1 cellular context compared by ENCODE assay signal in the genomic region with DNA sequence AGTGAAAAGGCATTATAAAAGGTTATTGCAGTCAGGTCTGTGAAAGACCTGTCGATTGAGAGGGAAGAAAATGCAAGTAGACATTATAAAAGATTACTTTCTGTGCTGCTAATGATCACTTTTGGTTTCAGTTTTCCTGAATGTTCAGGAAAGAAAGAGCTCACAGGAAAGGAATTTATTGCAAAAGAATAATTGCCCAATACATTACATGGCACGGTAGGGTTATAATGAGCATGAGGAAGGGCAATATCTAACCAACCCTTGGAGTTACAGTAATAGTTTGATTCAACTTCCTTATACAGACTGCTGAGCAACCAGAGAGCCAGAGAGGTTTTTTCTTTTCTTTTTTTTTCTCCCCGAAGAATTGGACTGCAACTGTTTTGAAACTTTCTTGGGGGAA.
TF ChIP-seq lines count a peak whose summit lies in the region.

No MANE protein-coding gene starts in this region.

TF ChIP-seq in GM23338, 12 proteins besides CTCF, POLR2A, EP300 and RAD21 (continued from another document):
- no peak for TF ChIP-seq ZNF462 (CRISPR knock-in tag; IDR thresholded peaks at IDR 0.05)
- TF ChIP-seq STAT1 (IDR thresholded peaks at IDR 0.05; ENCODE audit: unreplicated experiment), result no peak
- no peak for TF ChIP-seq ZNF331 (CRISPR knock-in tag; IDR thresholded peaks at IDR 0.05; ENCODE audit: low read depth)
- no peak for TF ChIP-seq JUNB (IDR thresholded peaks at IDR 0.05; ENCODE audit: unreplicated experiment)
- TF ChIP-seq EZH2 (IDR thresholded peaks at IDR 0.05; ENCODE audit: low read depth, unreplicated experiment), result no peak
